Comparison of ENCODE assay signal across 8 cellular contexts in the genomic region with DNA sequence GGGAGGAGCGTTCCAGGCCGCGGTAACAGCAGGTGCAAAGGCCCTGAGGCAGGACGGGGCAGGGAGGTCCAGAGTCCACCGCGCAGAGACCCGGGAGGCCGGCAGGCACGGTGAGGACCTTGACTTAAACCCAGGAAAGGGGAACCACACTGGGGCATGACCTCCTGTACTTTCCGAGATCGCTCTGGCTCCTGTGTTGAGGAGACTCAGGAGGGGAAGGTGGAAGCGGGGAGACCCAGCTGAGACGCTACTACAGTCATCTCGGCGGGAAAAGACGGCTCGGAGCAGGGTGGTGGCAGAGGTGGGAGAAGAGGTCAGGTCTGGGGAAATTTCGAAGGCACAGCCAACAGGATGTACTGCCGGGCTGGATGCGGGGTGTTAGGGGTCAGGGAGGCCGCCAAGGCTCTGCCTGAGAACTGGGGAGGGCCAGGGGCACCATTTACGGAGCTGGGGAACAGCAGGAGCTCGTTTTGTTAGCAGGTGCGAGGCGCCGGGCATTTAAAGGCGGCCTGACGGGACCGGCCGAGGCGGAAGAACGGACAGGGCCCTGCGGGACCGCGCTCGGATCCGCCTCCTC. TPM values are rescaled to one million over a fixed set of nuclear protein-coding genes. Genes with fewer than 3 reads are reported as not detected.
DNase-seq lines count a peak whose midpoint lies in the region; ATAC-seq and TF ChIP-seq lines count a peak whose summit lies in the region.

No MANE protein-coding gene starts in this region.

- TSS peak; percentile 87 for BruUV-seq in A673 (replicated peaks; lab: Mats Ljungman, UMichigan)

- DNase-seq in A673 (ENCODE audit: low spot score): no peak
- no peak for DNase-seq in HFFc6
- DNase-seq in right lobe of liver: no peak
- peak in 1 of 2 donors; percentile 69 for DNase-seq in upper lobe of left lung
- no peak for DNase-seq in stimulated activated CD4-positive, alpha-beta T cell treated with anti-CD3 and anti-CD28 coated beads, Interleukin-2, amount 100 ng/mL, for 48 hours

- H3K4me3 Mint-ChIP-seq in HFFc6: peak overlapping the region; percentile 90

- H3K27ac ChIP-seq in A673 (ENCODE audit: low read depth, low read length, poor library complexity, severe bottlenecking): peak overlapping the region; percentile 95
- peak overlapping the region; percentile 71 for H3K27ac ChIP-seq in angular gyrus (ENCODE audit: low read depth, low read length)
- H3K27ac ChIP-seq in right lobe of liver: peak overlapping the region; percentile 79 to 90 (median 87)
- H3K27ac ChIP-seq in upper lobe of left lung: peak overlapping the region; percentile 94 to 99 (median 96)

- H3K27me3 ChIP-seq in A673 (replicated peaks; ENCODE audit: insufficient read depth, low read depth, low read length, poor library complexity): no peaks in the 10 kb centered on the region
- no peaks in the 10 kb centered on the region for H3K27me3 ChIP-seq in right lobe of liver
- no peaks in the 10 kb centered on the region for H3K27me3 ChIP-seq in upper lobe of left lung

- H3K9me3 ChIP-seq in A673 (ENCODE audit: low read depth, low read length, poor library complexity, severe bottlenecking): no peaks in the 10 kb centered on the region
- H3K9me3 ChIP-seq in right lobe of liver: no peaks in the 10 kb centered on the region
- no peaks in the 10 kb centered on the region for H3K9me3 ChIP-seq in upper lobe of left lung

- no peak for TF ChIP-seq EP300 in upper lobe of left lung (IDR thresholded peaks at IDR 0.05)

- no peak for TF ChIP-seq CTCF in A673 (conservative IDR thresholded peaks at IDR 0.05; ENCODE audit: low read depth, low read length)
- TF ChIP-seq CTCF in HFFc6 (IDR thresholded peaks at IDR 0.05): no peak
- TF ChIP-seq CTCF in right lobe of liver (IDR thresholded peaks at IDR 0.05): no peak
- TF ChIP-seq CTCF in upper lobe of left lung (IDR thresholded peaks at IDR 0.05): no peak

- H3K4me1 Mint-ChIP-seq in HFFc6 (ENCODE audit: low read depth): peaks cover 25% of the 10 kb centered on the region

- WGBS in right lobe of liver (ENCODE audit: insufficient coverage, low coverage, low lambda C conversion rate, missing lambda C conversion rate): 23% methylated on average over 16 of the region's 37 CpGs
- 45 to 56% methylated on average over 22 to 30 of the region's 37 CpGs for WGBS in upper lobe of left lung, 2 donors

- CTCF ChIA-PET in A673 (lab: Charles Lee): interaction anchor here (0.6 kb wide), 2 partner anchors 15 to 22 kb away, joined by 4 read pairs; no protein-coding TSS in a partner anchor

- peak overlapping the region; percentile 87 for H3K4me3 ChIP-seq in A673 (ENCODE audit: low read depth, low read length, poor library complexity, severe bottlenecking)
- peak overlapping the region; percentile 91 to 98 (median 96) for H3K4me3 ChIP-seq in right lobe of liver
- peak overlapping the region; percentile 62 to 90 (median 73) for H3K4me3 ChIP-seq in upper lobe of left lung

- H3K27ac Mint-ChIP-seq in HFFc6: peak overlapping the region; percentile 94

- H3K9me3 Mint-ChIP-seq in HFFc6: no peaks in the 10 kb centered on the region

- H3K36me3 ChIP-seq in A673 (ENCODE audit: insufficient read depth, low read length, poor library complexity, severe bottlenecking): no peaks in the 10 kb centered on the region
- no peaks in the 10 kb centered on the region for H3K36me3 ChIP-seq in right lobe of liver
- no peaks in the 10 kb centered on the region for H3K36me3 ChIP-seq in upper lobe of left lung

- H3K4me1 ChIP-seq in A673 (ENCODE audit: insufficient read depth, low read length, poor library complexity, severe bottlenecking) (peaks cover 3% of the 10 kb centered on the region), right lobe of liver (peaks cover 0 to 6% (median 2%) of the 10 kb centered on the region in 4 donors), upper lobe of left lung (peaks cover 12 to 40% (median 22%) of the 10 kb centered on the region in 4 donors)

- ATAC-seq in right lobe of liver (peak in 1 of 4 donors; percentile 0), upper lobe of left lung (ENCODE audit: low FRiP score in 2 of 2) (no peak), GM18873 (IDR thresholded peaks at IDR 0.05; ENCODE audit: low FRiP score, unreplicated experiment) (no peak), HG02840 (IDR thresholded peaks at IDR 0.05; ENCODE audit: low FRiP score, unreplicated experiment) (no peak)

- intact Hi-C loops in A673 (cut with micrococcal nuclease; ENCODE audit: unreplicated experiment): no loop called here
- intact Hi-C loops in right lobe of liver (cut with DNase I): no loop called here

- no peak for TF ChIP-seq POLR2A in right lobe of liver (IDR thresholded peaks at IDR 0.05)
- no peak for TF ChIP-seq POLR2A in upper lobe of left lung (IDR thresholded peaks at IDR 0.05)

- peaks cover 9% of the 10 kb centered on the region for H3K27me3 Mint-ChIP-seq in HFFc6 (ENCODE audit: insufficient read depth)

- POLR2A ChIA-PET in A673 (lab: Charles Lee; ENCODE audit: low non-redundant PET): interaction anchor here (0.6 kb wide), 1 partner anchor 15 kb away, joined by 6 read pairs; no protein-coding TSS in a partner anchor

- H3K36me3 Mint-ChIP-seq in HFFc6 (ENCODE audit: low read depth): no peaks in the 10 kb centered on the region; the same call in 1 of the 2 replicates

RNA-seq across cellular contexts. Expression of gene NPTX1, which starts 22.3 kb away (rescaled TPM):
- total RNA-seq in A673 (2021) (0.15 and 0.43 TPM in 2 replicates), right lobe of liver (under 1 TPM in 1 of 6 experiments, not detected in 5; 0.06 TPM), upper lobe of left lung (10 to 100 TPM in 1 of 6 donors, 1 to 10 TPM in 4, under 1 TPM in 1; 0.39 to 11.5 (median 2.5) TPM)
- 1 to 10 TPM in 4 of 6 experiments, under 1 TPM in 2; 0.26 to 2.9 (median 2.6) TPM for total RNA-seq in HFFc6 (2021; fragmentation: NEBNext Ultra II Directional; extraction: Animal tissue kit (Norgen Biotek cat#: 25700))

RNA-seq across cellular contexts. Expression of gene ENDOV, which starts 39.1 kb away (rescaled TPM):
- total RNA-seq in A673 (2021) (14.1 and 15.6 TPM in 2 replicates), right lobe of liver (10 to 100 TPM in 5 of 6 experiments, 1 to 10 TPM in 1; 6.8 to 14.1 (median 11.3) TPM), upper lobe of left lung (10 to 100 TPM; 16.7 to 93.2 (median 25.6) TPM)
- 10 to 100 TPM; 11.7 to 17.3 (median 13.7) TPM for total RNA-seq in HFFc6 (2021; fragmentation: NEBNext Ultra II Directional; extraction: Animal tissue kit (Norgen Biotek cat#: 25700))
